Comparison of ENCODE assay signal across 18 cellular contexts in the genomic region with DNA sequence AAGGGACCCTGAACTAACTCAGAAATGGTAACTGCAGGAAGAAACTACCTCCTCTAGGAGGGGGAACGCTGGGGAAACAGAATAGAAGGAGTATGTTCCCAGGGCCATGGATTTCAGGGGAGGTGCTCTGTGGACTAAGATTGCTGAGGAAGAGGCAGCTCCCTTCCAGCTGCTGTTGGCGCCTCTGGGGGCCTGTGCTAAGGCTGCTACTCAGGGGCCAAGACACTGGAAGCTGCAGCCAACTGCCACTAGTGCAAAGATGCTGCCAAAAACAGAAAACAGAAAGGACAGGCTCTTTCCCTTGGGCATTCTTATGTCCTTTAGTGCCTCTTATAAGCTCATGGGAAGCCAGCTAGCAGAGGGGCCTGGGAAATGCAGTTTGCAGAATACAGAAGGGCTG. TPM values are rescaled to one million over a fixed set of nuclear protein-coding genes. Genes with fewer than 3 reads are reported as not detected.
"Had no signal": no experiment of that assay in that cellular context is flagged by ENCODE, and none has a peak within 500 bp of the region (broad histone marks: within the 10 kb centered on the region; RNA-seq: fewer than 3 reads in every experiment).

No MANE protein-coding gene starts in this region.

- H3K9me3 ChIP-seq: sigmoid colon, testis, upper lobe of right lung had no signal

- ATAC-seq: activated T-cell treated with anti-CD3 and anti-CD28 coated beads, Interleukin-2, amount 50 U/mL, for 72 hours; foreskin keratinocyte; upper lobe of right lung had no signal

- FAIRE-seq: keratinocyte had no signal

- DNase-seq: activated CD4-positive, alpha-beta T cell treated with anti-CD3 and anti-CD28 coated beads, Interleukin-2, amount 10 ng/mL, durations not matched to agents 7 days and 5 days; activated CD8-positive, alpha-beta memory T cell treated with anti-CD3 and anti-CD28 coated beads, Interleukin-2, amount 50 U/mL, for 48 hours; activated gamma-delta T cell; activated T-cell treated with anti-CD3 and anti-CD28 coated beads, Interleukin-2, amount 50 U/mL, for 72 hours; amygdala; effector memory CD4-positive, alpha-beta T cell; foreskin keratinocyte; sigmoid colon; stimulated activated CD4-positive, alpha-beta T cell treated with anti-CD3 and anti-CD28 coated beads, Interleukin-1b, Interleukin-23, amount 100 ng/mL, for 48 hours; stomach; testis; upper lobe of right lung had no signal

- H3K4me1 Mint-ChIP-seq: activated CD4-positive, alpha-beta T cell treated with anti-CD3 and anti-CD28 coated beads, Interleukin-2, amount 10 ng/mL, durations not matched to agents 7 days and 5 days; central memory CD8-positive, alpha-beta T cell; nephron had no signal

- H3K9me3 Mint-ChIP-seq: activated CD4-positive, alpha-beta T cell treated with anti-CD3 and anti-CD28 coated beads, Interleukin-2, amount 10 ng/mL, durations not matched to agents 7 days and 5 days; activated T-cell treated with anti-CD3 and anti-CD28 coated beads, Interleukin-2, amount 50 U/mL, for 72 hours; central memory CD8-positive, alpha-beta T cell had no signal

- H3K27me3 ChIP-seq: foreskin keratinocyte, sigmoid colon, stomach, testis, upper lobe of right lung had no signal

- H3K4me3 Mint-ChIP-seq: activated CD4-positive, alpha-beta T cell treated with anti-CD3 and anti-CD28 coated beads, Interleukin-2, amount 10 ng/mL, durations not matched to agents 7 days and 5 days; activated naive CD8-positive, alpha-beta T cell; activated T-cell treated with anti-CD3 and anti-CD28 coated beads, Interleukin-2, amount 50 U/mL, for 72 hours; brain; central memory CD8-positive, alpha-beta T cell; dendritic cell treated with granulocyte-macrophage colony-stimulating factor and Interleukin-4, amounts not matched to agents 40 ng/mL and 50 ng/mL, for 4 days; nephron had no signal

- H3K27me3 Mint-ChIP-seq: brain; dendritic cell treated with granulocyte-macrophage colony-stimulating factor and Interleukin-4, amounts not matched to agents 40 ng/mL and 50 ng/mL, for 4 days had no signal

- H3K4me3 ChIP-seq: sigmoid colon, stomach, testis, upper lobe of right lung had no signal

- H3K27ac ChIP-seq: foreskin keratinocyte, sigmoid colon, stomach, testis, upper lobe of right lung had no signal

- H3K36me3 Mint-ChIP-seq: activated naive CD8-positive, alpha-beta T cell; brain had no signal

- H3K27ac Mint-ChIP-seq: activated CD4-positive, alpha-beta T cell treated with anti-CD3 and anti-CD28 coated beads, Interleukin-2, amount 10 ng/mL, durations not matched to agents 7 days and 5 days; activated naive CD8-positive, alpha-beta T cell; activated T-cell treated with anti-CD3 and anti-CD28 coated beads, Interleukin-2, amount 50 U/mL, for 72 hours; brain; dendritic cell treated with granulocyte-macrophage colony-stimulating factor and Interleukin-4, amounts not matched to agents 40 ng/mL and 50 ng/mL, for 4 days; nephron had no signal

- H3K36me3 ChIP-seq: sigmoid colon, stomach, upper lobe of right lung had no signal

- H3K4me1 ChIP-seq: sigmoid colon, stomach, testis, upper lobe of right lung had no signal

RNA-seq across cellular contexts. Expression of a gene that starts 58.0 kb away (rescaled TPM):
- total RNA-seq: activated CD4-positive, alpha-beta T cell treated with anti-CD3 and anti-CD28 coated beads, Interleukin-2, amount 10 ng/mL, durations not matched to agents 7 days and 5 days had no signal
- polyA plus RNA-seq: foreskin keratinocyte had no signal
